In the genomic region with DNA sequence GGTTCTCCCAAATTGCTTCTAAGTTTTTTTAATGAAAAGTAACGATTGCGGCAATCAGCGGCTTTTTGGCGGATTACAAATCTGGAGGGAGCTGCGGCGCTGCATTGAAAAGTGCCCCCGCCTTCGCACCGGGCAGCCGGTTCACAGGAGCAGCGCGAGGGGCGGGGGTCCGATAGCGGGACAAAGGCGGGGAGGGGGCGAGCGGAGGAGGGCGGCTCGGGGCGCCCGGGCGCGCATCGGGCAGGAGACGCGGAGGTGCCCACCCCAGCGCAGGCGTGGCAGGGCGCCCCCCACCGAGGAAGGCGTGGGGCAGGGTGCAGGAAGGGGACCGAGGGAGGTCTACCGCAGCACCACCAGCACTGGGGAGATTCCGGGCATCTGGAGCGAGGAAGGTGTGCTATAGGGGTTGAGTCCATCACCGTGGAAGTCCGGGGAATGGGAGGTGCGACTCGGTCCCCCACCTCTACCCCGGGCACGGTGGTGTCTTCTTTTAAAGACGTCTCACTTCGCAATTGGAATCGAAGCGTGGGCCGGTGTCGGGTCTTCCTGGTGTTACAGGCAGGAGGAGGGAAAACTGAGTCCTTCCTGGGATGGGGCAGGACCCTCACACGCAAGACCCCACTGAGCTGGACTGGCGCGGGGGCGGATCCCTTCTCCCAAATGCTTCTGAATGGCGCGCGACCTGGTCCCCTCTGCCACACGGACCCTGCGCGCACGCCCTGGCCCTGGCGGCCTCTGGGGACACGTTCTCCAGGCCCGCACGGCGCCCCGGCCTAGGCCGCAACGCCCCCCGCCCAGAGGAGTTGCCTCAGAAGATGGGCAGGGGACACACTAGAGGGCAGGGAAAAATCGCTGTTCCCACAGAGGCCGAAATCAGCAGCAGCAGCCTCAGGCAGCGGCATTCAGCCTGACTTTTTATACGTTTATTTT, we compare ENCODE assay signal across 10 cellular contexts. TPM values are rescaled to one million over a fixed set of nuclear protein-coding genes. Genes with fewer than 3 reads are reported as not detected.
A peak's percentile ranks its signal among the peaks of the same experiment; 100 is the strongest.
DNase-seq lines count a peak whose midpoint lies in the region; ATAC-seq and TF ChIP-seq lines count a peak whose summit lies in the region.
"Had no signal": no experiment of that assay in that cellular context is flagged by ENCODE, and none has a peak within 500 bp of the region (broad histone marks: within the 10 kb centered on the region; RNA-seq: fewer than 3 reads in every experiment).

No MANE protein-coding gene starts in this region.

- 75% methylated on average over 31 of the region's 72 CpGs for WGBS in mammary epithelial cell (ENCODE audit: low coverage, missing lambda C conversion rate)
- WGBS in upper lobe of left lung, 2 donors, result 23 to 26% methylated on average over 38 to 60 of the region's 72 CpGs

- ATAC-seq in Right ventricle myocardium superior (ENCODE audit: poor library complexity), result no peak
- ATAC-seq in upper lobe of left lung (ENCODE audit: low FRiP score in 2 of 2), result no peak
- ATAC-seq in GM21423 (IDR thresholded peaks at IDR 0.05; ENCODE audit: unreplicated experiment), result no peak
- ATAC-seq in HG03025 (IDR thresholded peaks at IDR 0.05; ENCODE audit: low FRiP score, unreplicated experiment), result no peak
- ATAC-seq: left colon had no signal

- no TSS peak for BruUV-seq in mammary epithelial cell (replicated peaks; lab: Mats Ljungman, UMichigan)

- no peak for TF ChIP-seq POLR2A in upper lobe of left lung (IDR thresholded peaks at IDR 0.05)

- peak overlapping the region; percentile 72 for H3K4me3 Mint-ChIP-seq in mesothelial cell of epicardium

- dilution Hi-C loops in mammary epithelial cell (cut with HindIII; ENCODE audit: low sequenced_read_pairs), result loop anchor here (5.0 kb wide), 1 partner anchor 53 kb away; no protein-coding TSS in a partner anchor

- peaks cover 100% of the 10 kb centered on the region for H3K27me3 ChIP-seq in left ventricle myocardium inferior (ENCODE audit: low read depth)
- H3K27me3 ChIP-seq in mammary epithelial cell (ENCODE audit: insufficient read depth, low read length), result peaks cover 22% of the 10 kb centered on the region
- H3K27me3 ChIP-seq in upper lobe of left lung, result peaks cover 0 to 50% (median 30%) of the 10 kb centered on the region in 4 donors

- H3K27ac ChIP-seq in left ventricle myocardium inferior (replicated peaks) (no peak overlapping the region), mammary epithelial cell (ENCODE audit: insufficient read depth, low read depth, low read length) (no peak overlapping the region), upper lobe of left lung (no peak overlapping the region)

- in situ Hi-C loops in mammary epithelial cell (cut with MboI; ENCODE audit: low sequenced_read_pairs in 2 of 2), result loop anchor here (10.0 kb wide), 2 partner anchors 375 to 405 kb away; no protein-coding TSS in a partner anchor

- H3K27me3 Mint-ChIP-seq in mesothelial cell of epicardium (ENCODE audit: low read depth), result peaks cover 97% of the 10 kb centered on the region

- intact Hi-C loops in left ventricle myocardium inferior (cut with micrococcal nuclease), result loop anchor here (10.0 kb wide), 2 partner anchors 375 to 405 kb away; no protein-coding TSS in a partner anchor
- intact Hi-C loops in Right ventricle myocardium superior (cut with DNase I), result loop anchor here (10.0 kb wide), 2 partner anchors 375 to 405 kb away; no protein-coding TSS in a partner anchor
- intact Hi-C loops in mammary epithelial cell (cut with micrococcal nuclease), result loop anchor here (5.0 to 10.0 kb wide), 2 partner anchors 43 to 245 kb away; no protein-coding TSS in a partner anchor

- peak overlapping the region; percentile 70 for H2AFZ ChIP-seq in mammary epithelial cell (ENCODE audit: low read depth, low read length)

- TF ChIP-seq EP300 in upper lobe of left lung (IDR thresholded peaks at IDR 0.05), result no peak

- H3K9me3 Mint-ChIP-seq in mesothelial cell of epicardium, result no peaks in the 10 kb centered on the region

- H3K36me3 ChIP-seq in left ventricle myocardium inferior (no peaks in the 10 kb centered on the region), mammary epithelial cell (ENCODE audit: insufficient read depth, low read length) (no peaks in the 10 kb centered on the region), upper lobe of left lung (no peaks in the 10 kb centered on the region)

- TF ChIP-seq CTCF in left ventricle myocardium inferior (IDR thresholded peaks at IDR 0.05; ENCODE audit: borderline replicate concordance) (no peak), mammary epithelial cell (conservative IDR thresholded peaks at IDR 0.05 in 1 of 2, IDR thresholded peaks at IDR 0.05 in 1 of 2; ENCODE audit: extremely low read depth in 1 of 2, insufficient read depth in 1 of 2, low read depth in 1 of 2, low read length in 2 of 2) (no peak), mesothelial cell of epicardium (IDR thresholded peaks at IDR 0.05; ENCODE audit: unreplicated experiment) (no peak), upper lobe of left lung (IDR thresholded peaks at IDR 0.05) (no peak)

- no peaks in the 10 kb centered on the region for H4K20me1 ChIP-seq in mammary epithelial cell (ENCODE audit: insufficient read depth, low read length)

- H3K4me1 ChIP-seq in left ventricle myocardium inferior, result peaks cover 45% of the 10 kb centered on the region
- peaks cover 31% of the 10 kb centered on the region for H3K4me1 ChIP-seq in mammary epithelial cell (ENCODE audit: insufficient read depth, low read length)
- peaks cover 38 to 47% (median 42%) of the 10 kb centered on the region in 4 donors for H3K4me1 ChIP-seq in upper lobe of left lung

- peak overlapping the region; percentile 76 for H3K4me3 ChIP-seq in left ventricle myocardium inferior
- peak overlapping the region in 2 of 3 experiments; percentile 21 to 31 for H3K4me3 ChIP-seq in mammary epithelial cell (replicated peaks in 1 of 3; ENCODE audit: insufficient read depth in 1 of 3, low read depth in 2 of 3, low read length in 3 of 3)
- H3K4me3 ChIP-seq in upper lobe of left lung, result peak overlapping the region in 3 of 4 donors; percentile 50 to 66 (median 62)

- CTCF ChIA-PET in mammary epithelial cell (lab: Charles Lee; ENCODE audit: low non-redundant PET), result no interaction called here

- H3K9ac ChIP-seq in mammary epithelial cell (ENCODE audit: insufficient read depth, low read length), result no peak overlapping the region

- H3K4me2 ChIP-seq in mammary epithelial cell (ENCODE audit: insufficient read depth, low read depth, low read length), result peak overlapping the region; percentile 81

- no peak overlapping the region for H3K27ac Mint-ChIP-seq in mesothelial cell of epicardium

- DNase-seq in left ventricle myocardium inferior (no peak), Right ventricle myocardium superior (no peak), mammary epithelial cell (no peak), mesothelial cell of epicardium (ENCODE audit: low spot score in 2 of 2, unreplicated experiment in 2 of 2) (no peak), upper lobe of left lung (peak in 1 of 2 donors; percentile 85)
- DNase-seq in central memory CD4-positive, alpha-beta T cell, result no peak
- DNase-seq: left colon, NCI-H2081 treated with DMSO at 0.1 percent for 48 hours had no signal

- H3K36me3 Mint-ChIP-seq in mesothelial cell of epicardium, result no peaks in the 10 kb centered on the region

- peaks cover 34% of the 10 kb centered on the region for H3K4me1 Mint-ChIP-seq in mesothelial cell of epicardium

- H3K9me3 ChIP-seq in left ventricle myocardium inferior (replicated peaks), result no peaks in the 10 kb centered on the region
- H3K9me3 ChIP-seq in mammary epithelial cell (replicated peaks; ENCODE audit: insufficient read depth, low read length), result no peaks in the 10 kb centered on the region
- H3K9me3 ChIP-seq in upper lobe of left lung, result no peaks in the 10 kb centered on the region

- no peaks in the 10 kb centered on the region for H3K79me2 ChIP-seq in mammary epithelial cell (ENCODE audit: insufficient read depth, low read length)

RNA-seq across cellular contexts. Expression of gene OSTM1, which starts 44.9 kb away (rescaled TPM):
- 40.7 TPM for total RNA-seq in left ventricle myocardium inferior
- 35.4 TPM for total RNA-seq in Right ventricle myocardium superior
- total RNA-seq in mammary epithelial cell, result 10 to 100 TPM; 40.0 to 80.5 TPM
- 10.3 TPM for polyA plus RNA-seq in mammary epithelial cell
- 19.4 TPM for polyA minus RNA-seq in mammary epithelial cell
- total RNA-seq in mesothelial cell of epicardium, result 11.9 to 16.8 TPM (median 14.4 TPM) in 3 replicates
- total RNA-seq in upper lobe of left lung, result 10 to 100 TPM; 13.6 to 90.9 (median 49.9) TPM

RNA-seq across cellular contexts. Expression of gene NR2E1, which starts 46.3 kb away (rescaled TPM):
- total RNA-seq in left ventricle myocardium inferior, result not detected
- not detected for total RNA-seq in Right ventricle myocardium superior
- under 1 TPM in 1 of 2 donors, not detected in 1; 0.14 TPM for total RNA-seq in mammary epithelial cell
- not detected for polyA plus RNA-seq in mammary epithelial cell
- polyA minus RNA-seq in mammary epithelial cell, result not detected
- total RNA-seq in mesothelial cell of epicardium, result not detected in 3 replicates
- not detected for total RNA-seq in upper lobe of left lung
- total RNA-seq: left colon had no signal

Comparison
In these comparisons a context has a peak if more than half of its experiments do, and no peak if none do; other contexts are left out.
1. H3K4me3 ChIP-seq: peak in every context shown above with its lines; median percentile 76 in left ventricle myocardium inferior; 62 in upper lobe of left lung; 26 in mammary epithelial cell.